8 cellular contexts compared by ENCODE assay signal in the genomic region with DNA sequence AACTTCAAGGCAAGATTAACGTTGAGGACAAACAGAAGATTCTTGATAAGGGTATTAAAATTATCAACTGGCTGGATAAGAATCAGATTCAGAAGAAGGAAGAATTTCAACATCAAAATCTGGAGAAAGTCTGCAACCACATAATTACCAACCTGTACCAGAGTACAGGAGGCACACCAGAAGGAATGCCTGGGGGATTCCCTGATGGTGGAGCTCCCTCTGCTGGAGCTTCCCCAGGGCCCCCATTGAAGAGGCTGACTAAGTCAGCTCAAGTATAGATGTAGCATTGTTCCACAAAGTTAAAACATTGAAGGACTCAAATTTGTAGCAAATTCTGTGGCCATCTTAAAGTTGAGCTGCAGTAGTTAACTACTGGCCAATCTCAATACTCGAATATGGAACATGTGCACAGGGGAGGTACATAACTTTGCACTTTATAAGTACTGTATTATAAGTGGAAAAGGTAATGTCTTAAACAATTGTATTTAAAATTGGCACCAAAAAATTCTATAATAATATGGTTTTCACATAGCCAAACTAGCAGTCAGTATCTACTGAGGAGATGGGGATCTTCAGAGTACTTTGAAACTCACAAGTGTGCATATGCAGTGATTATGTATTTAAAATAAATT.
DNase-seq lines count a peak whose midpoint lies in the region; ATAC-seq and TF ChIP-seq lines count a peak whose summit lies in the region.

No MANE protein-coding gene starts in this region.

- no peaks in the 10 kb centered on the region for H3K36me3 ChIP-seq in NT2/D1 (ENCODE audit: insufficient read depth, insufficient read length, low read length)
- no peaks in the 10 kb centered on the region for H3K36me3 ChIP-seq in testis (ENCODE audit: low read depth, missing control alignments)

- DNase-seq in stimulated activated CD4-positive, alpha-beta T cell treated with anti-CD3 and anti-CD28 coated beads, Interleukin-15, amount 100 ng/mL, for 24 hours: peak; percentile 23
- DNase-seq in stimulated activated CD4-positive, alpha-beta T cell treated with anti-CD3 and anti-CD28 coated beads, Interleukin-12 subunit alpha, Interleukin-12 subunit beta, amount 100 ng/mL, for 4 hours: no peak
- DNase-seq in NT2/D1 (ENCODE audit: low read depth, low spot score) (peak; percentile 9), foreskin keratinocyte (peak in 1 of 2 donors; percentile 60), testis (peak; percentile 26), COR-L47 (lab: John Stamatoyannopoulos, UW) (no peak), NCI-H187 treated with DMSO at 0.1 percent for 48 hours (lab: John Stamatoyannopoulos, UW) (no peak)

- ATAC-seq in HG02588 (IDR thresholded peaks at IDR 0.05; ENCODE audit: unreplicated experiment) (peak; percentile 85), foreskin keratinocyte (peak; percentile 81)

- TF ChIP-seq CTCF in foreskin keratinocyte (conservative IDR thresholded peaks at IDR 0.05) (peak; percentile 83), testis (IDR thresholded peaks at IDR 0.05) (no peak)

- H3K4me1 ChIP-seq in NT2/D1 (ENCODE audit: insufficient read depth, insufficient read length) (no peaks in the 10 kb centered on the region), foreskin keratinocyte (peaks cover 5% of the 10 kb centered on the region), testis (no peaks in the 10 kb centered on the region)

- H3K27me3 ChIP-seq in NT2/D1 (ENCODE audit: insufficient read depth, insufficient read length): no peaks in the 10 kb centered on the region
- no peaks in the 10 kb centered on the region for H3K27me3 ChIP-seq in foreskin keratinocyte
- H3K27me3 ChIP-seq in testis: no peaks in the 10 kb centered on the region

- no peak overlapping the region for H3K9ac ChIP-seq in NT2/D1 (ENCODE audit: insufficient read length, low read depth)

- H3K27ac ChIP-seq in foreskin keratinocyte (no peak overlapping the region), testis (no peak overlapping the region)

- no peak overlapping the region for H3K4me3 ChIP-seq in NT2/D1 (ENCODE audit: insufficient read length, low read depth)
- no peak overlapping the region for H3K4me3 ChIP-seq in testis

- intact Hi-C loops in testis (cut with DNase I; ENCODE audit: low total_unique reads): no loop called here

- TF ChIP-seq POLR2A in testis (IDR thresholded peaks at IDR 0.05): no peak

- no peaks in the 10 kb centered on the region for H3K9me3 ChIP-seq in NT2/D1 (ENCODE audit: insufficient read depth, low read length)
- H3K9me3 ChIP-seq in testis: no peaks in the 10 kb centered on the region

- WGBS in testis, 2 donors: 64 to 79% methylated on average over 2 of the region's 2 CpGs

Comparison
In these comparisons a context has a peak if more than half of its experiments do, and no peak if none do; other contexts are left out.
1. DNase-seq: peak in stimulated activated CD4-positive, alpha-beta T cell treated with anti-CD3 and anti-CD28 coated beads, Interleukin-15, amount 100 ng/mL, for 24 hours (single experiment), NT2/D1 (single experiment) and testis (single experiment); none in stimulated activated CD4-positive, alpha-beta T cell treated with anti-CD3 and anti-CD28 coated beads, Interleukin-12 subunit alpha, Interleukin-12 subunit beta, amount 100 ng/mL, for 4 hours (single experiment), COR-L47 (single experiment) and NCI-H187 treated with DMSO at 0.1 percent for 48 hours (single experiment).